ENCODE assay signal across 1 cellular context in genomic region chr9:96502834-96503748, GRCh38.
TF ChIP-seq lines count a peak whose summit lies in the region.
"Not testable (repeated sequence)": the region's sequence is repeated elsewhere in the genome, so short reads cannot be mapped to it uniquely, and the experiment has no call there.

No MANE protein-coding gene starts in this region.

TF ChIP-seq in HepG2, 621 proteins besides CTCF, POLR2A, EP300 and RAD21:
- TF ChIP-seq SAP130 (CRISPR knock-in tag; IDR thresholded peaks at IDR 0.05; ENCODE audit: low read depth), result peak; percentile 46; the same call in 1 of the 2 replicates
- peak; percentile 27; the same call in 1 of the 2 replicates for TF ChIP-seq SIX1 (CRISPR knock-in tag; IDR thresholded peaks at IDR 0.05; ENCODE audit: borderline replicate concordance)
- TF ChIP-seq AHDC1 (CRISPR knock-in tag; IDR thresholded peaks at IDR 0.05; ENCODE audit: borderline replicate concordance), result peak; percentile 35; the same call in 1 of the 2 replicates
- peak; percentile 36; the same call in 1 of the 2 replicates for TF ChIP-seq FOXA3 (CRISPR knock-in tag; IDR thresholded peaks at IDR 0.05)
- peak; percentile 70 for TF ChIP-seq PAXIP1 (CRISPR knock-in tag; conservative IDR thresholded peaks at IDR 0.05)
- peak; percentile 39 for TF ChIP-seq TEAD3 (CRISPR knock-in tag; optimal IDR thresholded peaks at IDR 0.05; ENCODE audit: borderline replicate concordance)
- peak; percentile 59 for TF ChIP-seq HNF4A (CRISPR knock-in tag; IDR thresholded peaks at IDR 0.05)
- peak; percentile 39; the same call in 1 of the 2 replicates for TF ChIP-seq RXRB (CRISPR knock-in tag; IDR thresholded peaks at IDR 0.05; ENCODE audit: borderline replicate concordance)
- peak; percentile 53 for TF ChIP-seq GATAD2A (CRISPR knock-in tag; IDR thresholded peaks at IDR 0.05)
- peak; percentile 75 for TF ChIP-seq FOSL2 (CRISPR knock-in tag; IDR thresholded peaks at IDR 0.05)
- 0 out of 2 replicates have a peak, but pooled peaks have one; percentile 27 for TF ChIP-seq ZNF644 (CRISPR knock-in tag; IDR thresholded peaks at IDR 0.05; ENCODE audit: low read depth)
- not testable (repeated sequence) for TF ChIP-seq FOXP1, NR2F6 (IDR thresholded peaks at IDR 0.05)
- peak; percentile 64 for TF ChIP-seq FOXP1 (CRISPR knock-in tag; IDR thresholded peaks at IDR 0.05)
- TF ChIP-seq MED1 (CRISPR knock-in tag; IDR thresholded peaks at IDR 0.05), result 0 out of 2 replicates have a peak, but pooled peaks have one; percentile 34
- TF ChIP-seq NCOR1 (IDR thresholded peaks at IDR 0.05; ENCODE audit: borderline replicate concordance, low read length), result peak; percentile 30; the same call in 1 of the 2 replicates
- 0 out of 2 replicates have a peak, but pooled peaks have one; percentile 27 for TF ChIP-seq ZGPAT (CRISPR knock-in tag; IDR thresholded peaks at IDR 0.05)
- 0 out of 2 replicates have a peak, but pooled peaks have one; percentile 22 for TF ChIP-seq FOXP4 (CRISPR knock-in tag; IDR thresholded peaks at IDR 0.05)
- TF ChIP-seq ARID5B (CRISPR knock-in tag; IDR thresholded peaks at IDR 0.05), result peak; percentile 61
- TF ChIP-seq NR2F6 (CRISPR knock-in tag; IDR thresholded peaks at IDR 0.05), result 0 out of 2 replicates have a peak, but pooled peaks have one; percentile 15
